ENCODE assay signal across 13 cellular contexts in the genomic region with DNA sequence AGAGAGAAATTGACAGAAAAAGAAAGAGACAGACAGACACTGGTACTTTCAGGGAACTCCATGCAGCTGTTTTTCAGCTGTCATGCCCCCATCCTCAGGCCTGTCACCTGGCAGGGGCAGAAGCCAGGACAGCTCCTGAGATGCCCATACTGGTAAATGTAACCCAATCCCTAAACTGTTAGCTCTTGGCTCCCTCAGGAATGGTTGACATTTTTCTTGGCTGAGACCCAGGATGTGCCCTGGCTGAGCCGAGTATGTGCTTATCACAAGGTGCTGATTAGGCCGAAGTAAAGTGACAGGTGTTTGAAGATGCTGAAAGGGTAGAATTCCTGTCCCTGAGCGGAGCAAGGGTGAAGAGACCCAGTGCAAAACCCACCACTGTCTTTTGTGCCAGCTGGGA. TPM values are rescaled to one million over a fixed set of nuclear protein-coding genes. Genes with fewer than 3 reads are reported as not detected.
DNase-seq lines count a peak whose midpoint lies in the region; ATAC-seq, FAIRE-seq and TF ChIP-seq lines count a peak whose summit lies in the region.
"Had no signal": no experiment of that assay in that cellular context is flagged by ENCODE, and none has a peak within 500 bp of the region (broad histone marks: within the 10 kb centered on the region; RNA-seq: fewer than 3 reads in every experiment).

No MANE protein-coding gene starts in this region.

- TF ChIP-seq CTCF in HEK293 (tag by site-specific recombination; IDR thresholded peaks at IDR 0.05) (no peak), heart left ventricle (IDR thresholded peaks at IDR 0.05) (no peak), pancreas (IDR thresholded peaks at IDR 0.05) (no peak)

- DNase-seq in NCI-H446 treated with DMSO at 0.1 percent for 48 hours (lab: John Stamatoyannopoulos, UW) (peak; percentile 24), heart left ventricle (peak in 4 of 5 donors; percentile 45 to 61 (median 51)), pancreas (peak; percentile 59 to 73 (median 64)), NOMO-1 (lab: John Stamatoyannopoulos, UW; ENCODE audit: unreplicated experiment in 2 of 2) (no peak), OCI-M1 (lab: John Stamatoyannopoulos, UW) (no peak)
- no peak for DNase-seq in activated CD8-positive, alpha-beta memory T cell treated with anti-CD3 and anti-CD28 coated beads, Interleukin-2, amount 50 U/mL, for 48 hours
- DNase-seq: activated T-cell treated with anti-CD3 and anti-CD28 coated beads, Interleukin-2, amount 50 U/mL, for 1 hour; naive thymus-derived CD8-positive, alpha-beta T cell; spleen; WERI-Rb-1 had no signal

- peaks cover 9% of the 10 kb centered on the region; the same call in 1 of the 2 replicates for H3K4me1 ChIP-seq in HEK293 (ENCODE audit: control insufficient read depth, insufficient read depth, low read length)
- H3K4me1 ChIP-seq in heart left ventricle, result peaks cover 0 to 34% (median 19%) of the 10 kb centered on the region in 12 donors
- peaks cover 58 to 68% (median 64%) of the 10 kb centered on the region in 3 donors for H3K4me1 ChIP-seq in pancreas
- H3K4me1 ChIP-seq: spleen had no signal

- ATAC-seq in heart left ventricle (peak; percentile 78 to 89 (median 86)), pancreas (peak; percentile 70 to 81 (median 76)), HG02588 (IDR thresholded peaks at IDR 0.05; ENCODE audit: unreplicated experiment) (no peak)
- ATAC-seq: naive thymus-derived CD8-positive, alpha-beta T cell had no signal

- POLR2A ChIA-PET in HEK293 (lab: Yijun Ruan, JAX), result no interaction called here

- no peak for TF ChIP-seq POLR2A in heart left ventricle (IDR thresholded peaks at IDR 0.05)

- no peak for FAIRE-seq in pancreas (lab: Jason Lieb, UNC)

- H3K36me3 ChIP-seq in HEK293 (ENCODE audit: control insufficient read depth in 2 of 2, insufficient read depth in 1 of 2, low read length in 2 of 2) (peaks cover 0 to 45% of the 10 kb centered on the region in 2 experiments; a peak in 1 of 3 replicates), heart left ventricle (peaks cover 0 to 43% (median 20%) of the 10 kb centered on the region in 9 donors), pancreas (peaks cover 0 to 6% (median 0%) of the 10 kb centered on the region in 3 donors)
- H3K36me3 ChIP-seq: WERI-Rb-1 had no signal

- no peaks in the 10 kb centered on the region for H3K9me3 ChIP-seq in HEK293 (ENCODE audit: control insufficient read depth, insufficient read depth, low read depth, low read length)
- no peaks in the 10 kb centered on the region for H3K9me3 ChIP-seq in heart left ventricle
- no peaks in the 10 kb centered on the region for H3K9me3 ChIP-seq in pancreas
- H3K9me3 ChIP-seq: spleen had no signal

- CTCF ChIA-PET in HEK293 (lab: Yijun Ruan, JAX), result interaction anchor here (0.7 to 0.9 kb wide), 2 partner anchors 362 to 603 kb away, joined by 3 read pairs; no protein-coding TSS in a partner anchor

- H3K4me3 ChIP-seq in HEK293 (ENCODE audit: low read depth, low read length) (no peak overlapping the region), heart left ventricle (no peak overlapping the region), pancreas (no peak overlapping the region)
- H3K4me3 ChIP-seq: spleen had no signal

- intact Hi-C loops in heart left ventricle (cut with DNase I) (no loop called here), pancreas (cut with DNase I) (no loop called here)

- H3K27me3 ChIP-seq in heart left ventricle, result no peaks in the 10 kb centered on the region
- H3K27me3 ChIP-seq in pancreas, result no peaks in the 10 kb centered on the region
- H3K27me3 ChIP-seq: spleen had no signal

- no peak overlapping the region for H3K27ac ChIP-seq in HEK293 (ENCODE audit: extremely low read depth, low read depth, low read length)
- H3K27ac ChIP-seq in heart left ventricle, result peak overlapping the region in 11 of 12 donors; percentile 41 to 76 (median 61)
- H3K27ac ChIP-seq in pancreas, result peak overlapping the region in 3 of 4 donors; percentile 8 to 66 (median 57)
- H3K27ac ChIP-seq: epithelial cell of prostate, spleen, WERI-Rb-1 had no signal

- 31 to 53% (median 43%) methylated on average over 3 of the region's 3 CpGs for WGBS in heart left ventricle, 4 donors
- WGBS in pancreas, 2 donors, result 10 to 17% methylated on average over 3 of the region's 3 CpGs

TF ChIP-seq in HEK293, 187 proteins besides CTCF, POLR2A, EP300 and RAD21:
- 0 out of 2 replicates have a peak, but pooled peaks have one; percentile 24 for TF ChIP-seq SP7 (tag by site-specific recombination; IDR thresholded peaks at IDR 0.05)
- TF ChIP-seq ZSCAN23 (tag by site-specific recombination; IDR thresholded peaks at IDR 0.05), result no peak
- peak; percentile 73 for TF ChIP-seq ZBTB17 (tag by site-specific recombination; IDR thresholded peaks at IDR 0.05)
- peak; percentile 76 for TF ChIP-seq OSR2 (tag by site-specific recombination; IDR thresholded peaks at IDR 0.05)
- peak; percentile 94 for TF ChIP-seq ZBTB48 (tag by site-specific recombination; IDR thresholded peaks at IDR 0.05)
- TF ChIP-seq, protein P1, sequence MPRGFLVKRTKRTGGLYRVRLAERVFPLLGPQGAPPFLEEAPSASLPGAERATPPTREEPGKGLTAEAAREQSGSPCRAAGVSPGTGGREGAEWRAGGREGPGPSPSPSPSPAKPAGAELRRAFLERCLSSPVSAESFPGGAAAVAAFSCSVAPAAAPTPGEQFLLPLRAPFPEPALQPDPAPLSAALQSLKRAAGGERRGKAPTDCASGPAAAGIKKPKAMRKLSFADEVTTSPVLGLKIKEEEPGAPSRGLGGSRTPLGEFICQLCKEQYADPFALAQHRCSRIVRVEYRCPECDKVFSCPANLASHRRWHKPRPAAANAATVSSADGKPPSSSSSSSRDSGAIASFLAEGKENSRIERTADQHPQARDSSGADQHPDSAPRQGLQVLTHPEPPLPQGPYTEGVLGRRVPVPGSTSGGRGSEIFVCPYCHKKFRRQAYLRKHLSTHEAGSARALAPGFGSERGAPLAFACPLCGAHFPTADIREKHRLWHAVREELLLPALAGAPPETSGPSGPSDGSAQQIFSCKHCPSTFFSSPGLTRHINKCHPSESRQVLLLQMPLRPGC (tag by site-specific recombination; IDR thresholded peaks at IDR 0.05), result peak; percentile 71; the same call in 1 of the 2 replicates
- TF ChIP-seq, protein P2, sequence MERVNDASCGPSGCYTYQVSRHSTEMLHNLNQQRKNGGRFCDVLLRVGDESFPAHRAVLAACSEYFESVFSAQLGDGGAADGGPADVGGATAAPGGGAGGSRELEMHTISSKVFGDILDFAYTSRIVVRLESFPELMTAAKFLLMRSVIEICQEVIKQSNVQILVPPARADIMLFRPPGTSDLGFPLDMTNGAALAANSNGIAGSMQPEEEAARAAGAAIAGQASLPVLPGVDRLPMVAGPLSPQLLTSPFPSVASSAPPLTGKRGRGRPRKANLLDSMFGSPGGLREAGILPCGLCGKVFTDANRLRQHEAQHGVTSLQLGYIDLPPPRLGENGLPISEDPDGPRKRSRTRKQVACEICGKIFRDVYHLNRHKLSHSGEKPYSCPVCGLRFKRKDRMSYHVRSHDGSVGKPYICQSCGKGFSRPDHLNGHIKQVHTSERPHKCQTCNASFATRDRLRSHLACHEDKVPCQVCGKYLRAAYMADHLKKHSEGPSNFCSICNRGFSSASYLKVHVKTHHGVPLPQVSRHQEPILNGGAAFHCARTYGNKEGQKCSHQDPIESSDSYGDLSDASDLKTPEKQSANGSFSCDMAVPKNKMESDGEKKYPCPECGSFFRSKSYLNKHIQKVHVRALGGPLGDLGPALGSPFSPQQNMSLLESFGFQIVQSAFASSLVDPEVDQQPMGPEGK (tag by site-specific recombination; IDR thresholded peaks at IDR 0.05), result 0 out of 2 replicates have a peak, but pooled peaks have one; percentile 5
- TF ChIP-seq ZXDB (tag by site-specific recombination; IDR thresholded peaks at IDR 0.05), result peak; percentile 74
- TF ChIP-seq IKZF3 (tag by site-specific recombination; IDR thresholded peaks at IDR 0.05), result 0 out of 2 replicates have a peak, but pooled peaks have one; percentile 31
- peak; percentile 37; the same call in 1 of the 2 replicates for TF ChIP-seq ZNF600 (tag by site-specific recombination; IDR thresholded peaks at IDR 0.05)
- no peak for TF ChIP-seq ZNF473 (tag by site-specific recombination; IDR thresholded peaks at IDR 0.05)
- TF ChIP-seq ZNF76 (tag by site-specific recombination; IDR thresholded peaks at IDR 0.05; ENCODE audit: borderline replicate concordance, low read depth), result no peak
- TF ChIP-seq ZNF366 (tag by site-specific recombination; conservative IDR thresholded peaks at IDR 0.05), result 0 out of 2 replicates have a peak, but pooled peaks have one; percentile 17
- TF ChIP-seq ZNF501 (tag by site-specific recombination; IDR thresholded peaks at IDR 0.05), result 0 out of 2 replicates have a peak, but pooled peaks have one; percentile 49
- TF ChIP-seq MZF1 (tag by site-specific recombination; IDR thresholded peaks at IDR 0.05; ENCODE audit: borderline replicate concordance), result 0 out of 2 replicates have a peak, but pooled peaks have one; percentile 15
- TF ChIP-seq GFI1B (tag by site-specific recombination; IDR thresholded peaks at IDR 0.05), result no peak
- TF ChIP-seq ZNF843 (tag by site-specific recombination; IDR thresholded peaks at IDR 0.05), result peak; percentile 45; the same call in 1 of the 2 replicates

RNA-seq across cellular contexts. Expression of a gene that starts 50.7 kb away (rescaled TPM):
- total RNA-seq in heart left ventricle (100 to 1,000 TPM; 180 to 419 (median 269) TPM), pancreas (100 to 1,000 TPM in 1 of 6 donors, 10 to 100 TPM in 5; 55.6 to 106 (median 68.0) TPM)
- polyA plus RNA-seq in heart left ventricle (100 to 1,000 TPM in 1 of 2 donors, 10 to 100 TPM in 1; 51.4 to 119 TPM), pancreas (10 to 100 TPM; 19.8 to 21.7 TPM)

Comparison
In these comparisons a context has a peak if more than half of its experiments do, and no peak if none do; other contexts are left out.
1. DNase-seq: peak in NCI-H446 treated with DMSO at 0.1 percent for 48 hours (single experiment), heart left ventricle (4 of 5) and pancreas (6 of 6); none in NOMO-1 (0 of 2), OCI-M1 (single experiment) and activated CD8-positive, alpha-beta memory T cell treated with anti-CD3 and anti-CD28 coated beads, Interleukin-2, amount 50 U/mL, for 48 hours (single experiment).